ENCODE assay signal across 8 cellular contexts in genomic region chr17:14926526-14927122, GRCh38.
DNase-seq lines count a peak whose midpoint lies in the region; ATAC-seq lines count a peak whose summit lies in the region.

No MANE protein-coding gene starts in this region.

- peak; percentile 54 for DNase-seq in SIG-M5 treated with dmso at 0.1 percent for 504 hours (lab: John Stamatoyannopoulos, UW; ENCODE audit: unreplicated experiment)
- no peak for DNase-seq in SIG-M5 (lab: John Stamatoyannopoulos, UW)
- peak; percentile 30 for DNase-seq in NCI-H2196 (lab: John Stamatoyannopoulos, UW; ENCODE audit: unreplicated experiment)
- peak; percentile 52 to 58 for DNase-seq in activated CD4-positive, alpha-beta T cell treated with anti-CD3 and anti-CD28 coated beads for 4 hours
- DNase-seq in dedifferentiated amniotic fluid mesenchymal stem cell (ENCODE audit: extremely low spot score) = peak; percentile 71
- peak; percentile 38 to 51 for DNase-seq in memory B cell (ENCODE audit: low spot score in 2 of 2)
- peak; percentile 16 for DNase-seq in stimulated activated CD8-positive, alpha-beta memory T cell treated with anti-CD3 and anti-CD28 coated beads, Interleukin-4, amount 100 ng/mL, for 24 hours (ENCODE audit: low read depth)

- H3K4me1 Mint-ChIP-seq in memory B cell = no peaks in the 10 kb centered on the region

- H3K4me3 Mint-ChIP-seq in memory B cell = no peak overlapping the region

- no peaks in the 10 kb centered on the region for H3K9me3 Mint-ChIP-seq in memory B cell

- H3K27ac Mint-ChIP-seq in memory B cell = no peak overlapping the region

- ATAC-seq in memory B cell (ENCODE audit: low read depth) (no peak), GM21737 (IDR thresholded peaks at IDR 0.05; ENCODE audit: unreplicated experiment) (no peak)

- H3K27me3 Mint-ChIP-seq in memory B cell = peaks cover 5% of the 10 kb centered on the region

- no peaks in the 10 kb centered on the region for H3K36me3 Mint-ChIP-seq in memory B cell
